In the genomic region with DNA sequence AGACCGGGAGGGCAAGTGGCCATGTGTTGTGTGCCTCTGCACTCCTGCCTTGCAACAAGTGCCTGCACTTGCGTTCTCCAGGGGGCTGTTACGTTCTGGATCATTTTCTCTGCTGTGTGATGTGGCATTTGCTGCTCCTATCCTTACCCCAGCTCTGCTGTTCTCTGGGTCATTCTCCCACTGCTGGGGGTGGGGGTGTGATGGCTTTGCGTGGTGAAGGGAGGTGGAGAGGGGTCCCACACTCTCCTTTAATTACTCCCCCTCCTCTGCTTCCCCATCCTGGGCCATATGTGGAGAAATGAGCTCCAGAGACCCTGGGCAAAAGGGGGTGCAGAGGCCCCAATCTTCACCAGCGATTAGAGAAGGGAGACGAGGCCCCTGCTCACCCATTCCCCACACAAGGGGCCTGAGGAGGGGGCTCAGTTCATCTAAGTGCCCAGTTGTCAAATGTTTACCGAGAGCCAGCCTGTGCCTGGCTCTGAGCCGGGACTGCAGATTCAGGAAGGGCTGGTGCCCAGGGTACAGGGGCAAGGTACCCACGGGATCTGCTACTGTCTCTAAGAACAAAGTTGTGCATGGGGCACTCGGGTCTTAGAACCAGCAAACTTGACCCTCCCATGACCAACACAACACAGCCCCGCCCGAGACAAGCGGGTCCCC, we compare ENCODE assay signal across 23 cellular contexts.
"Had no signal": no experiment of that assay in that cellular context is flagged by ENCODE, and none has a peak within 500 bp of the region (broad histone marks: within the 10 kb centered on the region; RNA-seq: fewer than 3 reads in every experiment).

No MANE protein-coding gene starts in this region.

- H3K27ac Mint-ChIP-seq: activated CD4-positive, alpha-beta memory T cell treated with anti-CD3 and anti-CD28 coated beads for 36 hours; activated naive CD4-positive, alpha-beta T cell treated with anti-CD3 and anti-CD28 coated beads, Interleukin-2, amount 50 U/mL, for 24 hours; effector memory CD8-positive, alpha-beta T cell; naive thymus-derived CD4-positive, alpha-beta T cell; progenitor cell of endocrine pancreas; stimulated activated memory B cell treated with anti-CD40 and anti-IgM and Interleukin-4, amounts not matched to agents 10 μg/mL and 1 μg/mL and 100 μg/mL, for 72 hours had no signal

- H3K4me1 Mint-ChIP-seq: activated naive CD4-positive, alpha-beta T cell treated with anti-CD3 and anti-CD28 coated beads, Interleukin-2, amount 50 U/mL, for 24 hours; naive thymus-derived CD4-positive, alpha-beta T cell; neural crest cell; stimulated activated memory B cell treated with anti-CD40 and anti-IgM and Interleukin-4, amounts not matched to agents 10 μg/mL and 1 μg/mL and 100 μg/mL, for 72 hours had no signal

- H3K9me3 Mint-ChIP-seq: activated naive CD4-positive, alpha-beta T cell treated with anti-CD3 and anti-CD28 coated beads, Interleukin-2, amount 50 U/mL, for 24 hours; effector memory CD8-positive, alpha-beta T cell had no signal

- H3K36me3 Mint-ChIP-seq: activated CD4-positive, alpha-beta memory T cell treated with anti-CD3 and anti-CD28 coated beads for 36 hours; activated naive CD4-positive, alpha-beta T cell treated with anti-CD3 and anti-CD28 coated beads, Interleukin-2, amount 50 U/mL, for 24 hours; naive thymus-derived CD4-positive, alpha-beta T cell; stimulated activated memory B cell treated with anti-CD40 and anti-IgM and Interleukin-4, amounts not matched to agents 10 μg/mL and 1 μg/mL and 100 μg/mL, for 72 hours had no signal

- DNase-seq: activated CD4-positive, alpha-beta memory T cell treated with anti-CD3 and anti-CD28 coated beads for 36 hours; activated CD4-positive, alpha-beta T cell treated with anti-CD3 and anti-CD28 coated beads for 48 hours; activated gamma-delta T cell treated with Interleukin-2 at 50 U/mL for 16 hours; activated T-cell treated with anti-CD3 and anti-CD28 coated beads, Interleukin-2, amount 50 U/mL, for 1 hour; brain microvascular endothelial cell; caudate nucleus; effector memory CD8-positive, alpha-beta T cell; heart left ventricle; lower lobe of right lung; naive thymus-derived CD4-positive, alpha-beta T cell; retina; sigmoid colon; stimulated activated CD4-positive, alpha-beta T cell treated with anti-CD3 and anti-CD28 coated beads, Interleukin-15, amount 100 ng/mL, for 24 hours; stomach; uterus had no signal

- H3K4me3 Mint-ChIP-seq: activated CD4-positive, alpha-beta memory T cell treated with anti-CD3 and anti-CD28 coated beads for 36 hours; activated naive CD4-positive, alpha-beta T cell treated with anti-CD3 and anti-CD28 coated beads, Interleukin-2, amount 50 U/mL, for 24 hours; effector memory CD8-positive, alpha-beta T cell; naive thymus-derived CD4-positive, alpha-beta T cell; neural crest cell; stimulated activated memory B cell treated with anti-CD40 and anti-IgM and Interleukin-4, amounts not matched to agents 10 μg/mL and 1 μg/mL and 100 μg/mL, for 72 hours had no signal

- H3K27ac ChIP-seq: ascending aorta, brain microvascular endothelial cell, gastroesophageal sphincter, heart left ventricle, lower lobe of right lung, sigmoid colon, stomach, suprapubic skin, tibial nerve, uterus had no signal
